ENCODE assay signal across 8 cellular contexts in the genomic region with DNA sequence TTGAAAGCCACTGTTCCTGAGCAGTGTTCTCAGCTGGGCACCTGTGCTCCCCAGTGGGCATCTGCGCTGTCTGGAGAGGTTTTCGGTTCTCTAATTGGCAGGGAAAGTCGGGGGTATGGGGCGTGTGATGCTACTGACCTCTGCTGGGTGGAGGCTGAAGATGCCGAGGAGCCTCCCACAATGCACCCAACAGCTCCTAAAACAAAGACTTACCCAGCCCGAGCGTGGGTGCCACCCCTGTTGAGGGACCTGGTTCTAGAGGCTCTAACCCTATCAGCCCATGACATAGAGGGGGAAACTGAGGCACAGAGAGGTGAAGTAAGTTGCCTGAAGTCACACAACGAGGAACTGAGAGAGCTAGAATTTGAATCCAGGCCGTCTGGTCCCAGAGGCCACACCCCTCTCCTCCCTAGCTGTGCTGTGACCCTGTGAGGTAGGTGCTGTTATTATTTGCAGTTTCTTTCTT. TPM values are rescaled to one million over a fixed set of nuclear protein-coding genes. Genes with fewer than 3 reads are reported as not detected.
DNase-seq lines count a peak whose midpoint lies in the region; ATAC-seq and TF ChIP-seq lines count a peak whose summit lies in the region.

No MANE protein-coding gene starts in this region.

- H3K4me3 ChIP-seq in effector memory CD4-positive, alpha-beta T cell (ENCODE audit: insufficient read depth, low read depth, low read length, poor library complexity, severe bottlenecking) = no peak overlapping the region
- H3K4me3 ChIP-seq in neural cell (ENCODE audit: low read length) = no peak overlapping the region

- DNase-seq in CD1c-positive myeloid dendritic cell (ENCODE audit: extremely low spot score) = peak; percentile 82
- peak; percentile 68 for DNase-seq in NCI-H2171 (lab: John Stamatoyannopoulos, UW)
- peak; percentile 26 to 38 (median 27) for DNase-seq in effector memory CD4-positive, alpha-beta T cell

- no peaks in the 10 kb centered on the region for H3F3A ChIP-seq in neural cell (ENCODE audit: insufficient read depth, low read length, poor library complexity, severe bottlenecking)

- no peak for TF ChIP-seq EP300 in neural cell (conservative IDR thresholded peaks at IDR 0.05; ENCODE audit: poor library complexity, severe bottlenecking)

- no peak overlapping the region for H2AFZ ChIP-seq in neural cell (ENCODE audit: low read depth, low read length)

- no peaks in the 10 kb centered on the region for H3K36me3 ChIP-seq in effector memory CD4-positive, alpha-beta T cell (ENCODE audit: control insufficient read depth, insufficient read depth, low read length)
- no peaks in the 10 kb centered on the region for H3K36me3 ChIP-seq in neural cell (ENCODE audit: insufficient read depth, low read length)

- TF ChIP-seq CTCF in VCaP (conservative IDR thresholded peaks at IDR 0.05) = peak; percentile 66
- TF ChIP-seq CTCF in neural cell (IDR thresholded peaks at IDR 0.05; ENCODE audit: poor library complexity, severe bottlenecking) = peak; percentile 54

- H3K9me3 ChIP-seq in effector memory CD4-positive, alpha-beta T cell (ENCODE audit: control insufficient read depth, low read length) = no peaks in the 10 kb centered on the region
- H3K9me3 ChIP-seq in neural cell (ENCODE audit: low read length) = no peaks in the 10 kb centered on the region

- H3K27ac ChIP-seq in VCaP = no peak overlapping the region
- H3K27ac ChIP-seq in effector memory CD4-positive, alpha-beta T cell (ENCODE audit: insufficient read depth, low read length, poor library complexity, severe bottlenecking) = no peak overlapping the region
- H3K27ac ChIP-seq in neural cell (ENCODE audit: low read length) = no peak overlapping the region

- no peaks in the 10 kb centered on the region for H4K20me1 ChIP-seq in neural cell (ENCODE audit: insufficient read depth)

- H3K4me1 ChIP-seq in effector memory CD4-positive, alpha-beta T cell (ENCODE audit: control insufficient read depth, insufficient read depth, low read length, poor library complexity, severe bottlenecking) = peaks cover 5% of the 10 kb centered on the region

- H3K9me2 ChIP-seq in neural cell (ENCODE audit: insufficient read depth, low read length) = no peaks in the 10 kb centered on the region

- no peaks in the 10 kb centered on the region for H3K27me3 ChIP-seq in effector memory CD4-positive, alpha-beta T cell (replicated peaks; ENCODE audit: control insufficient read depth, insufficient read depth, low read length, poor library complexity, severe bottlenecking)
- H3K27me3 ChIP-seq in neural cell (ENCODE audit: insufficient read depth, low read depth, low read length) = no peaks in the 10 kb centered on the region

- H3K4me2 ChIP-seq in neural cell (ENCODE audit: low read length) = no peak overlapping the region

- no peak overlapping the region for H3K9ac ChIP-seq in neural cell (ENCODE audit: low read length)

- ATAC-seq in GM21528 (IDR thresholded peaks at IDR 0.05; ENCODE audit: low FRiP score, unreplicated experiment) = peak; percentile 46
- no peak for ATAC-seq in HG03280 (IDR thresholded peaks at IDR 0.05; ENCODE audit: unreplicated experiment)
- no peak for ATAC-seq in HG03520 (IDR thresholded peaks at IDR 0.05; ENCODE audit: unreplicated experiment)

- peak; percentile 44 for TF ChIP-seq RAD21 in neural cell (conservative IDR thresholded peaks at IDR 0.05)

- no peaks in the 10 kb centered on the region for H3K79me2 ChIP-seq in neural cell (replicated peaks; ENCODE audit: insufficient read depth, low read length)

TF ChIP-seq in neural cell, 6 proteins besides CTCF, POLR2A, EP300 and RAD21:
- no peak for TF ChIP-seq MXI1 (conservative IDR thresholded peaks at IDR 0.05; ENCODE audit: poor library complexity, severe bottlenecking)
- TF ChIP-seq, protein P1, sequence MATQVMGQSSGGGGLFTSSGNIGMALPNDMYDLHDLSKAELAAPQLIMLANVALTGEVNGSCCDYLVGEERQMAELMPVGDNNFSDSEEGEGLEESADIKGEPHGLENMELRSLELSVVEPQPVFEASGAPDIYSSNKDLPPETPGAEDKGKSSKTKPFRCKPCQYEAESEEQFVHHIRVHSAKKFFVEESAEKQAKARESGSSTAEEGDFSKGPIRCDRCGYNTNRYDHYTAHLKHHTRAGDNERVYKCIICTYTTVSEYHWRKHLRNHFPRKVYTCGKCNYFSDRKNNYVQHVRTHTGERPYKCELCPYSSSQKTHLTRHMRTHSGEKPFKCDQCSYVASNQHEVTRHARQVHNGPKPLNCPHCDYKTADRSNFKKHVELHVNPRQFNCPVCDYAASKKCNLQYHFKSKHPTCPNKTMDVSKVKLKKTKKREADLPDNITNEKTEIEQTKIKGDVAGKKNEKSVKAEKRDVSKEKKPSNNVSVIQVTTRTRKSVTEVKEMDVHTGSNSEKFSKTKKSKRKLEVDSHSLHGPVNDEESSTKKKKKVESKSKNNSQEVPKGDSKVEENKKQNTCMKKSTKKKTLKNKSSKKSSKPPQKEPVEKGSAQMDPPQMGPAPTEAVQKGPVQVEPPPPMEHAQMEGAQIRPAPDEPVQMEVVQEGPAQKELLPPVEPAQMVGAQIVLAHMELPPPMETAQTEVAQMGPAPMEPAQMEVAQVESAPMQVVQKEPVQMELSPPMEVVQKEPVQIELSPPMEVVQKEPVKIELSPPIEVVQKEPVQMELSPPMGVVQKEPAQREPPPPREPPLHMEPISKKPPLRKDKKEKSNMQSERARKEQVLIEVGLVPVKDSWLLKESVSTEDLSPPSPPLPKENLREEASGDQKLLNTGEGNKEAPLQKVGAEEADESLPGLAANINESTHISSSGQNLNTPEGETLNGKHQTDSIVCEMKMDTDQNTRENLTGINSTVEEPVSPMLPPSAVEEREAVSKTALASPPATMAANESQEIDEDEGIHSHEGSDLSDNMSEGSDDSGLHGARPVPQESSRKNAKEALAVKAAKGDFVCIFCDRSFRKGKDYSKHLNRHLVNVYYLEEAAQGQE (IDR thresholded peaks at IDR 0.05; ENCODE audit: borderline replicate concordance) = no peak
- no peak for TF ChIP-seq EZH2 (IDR thresholded peaks at IDR 0.05; ENCODE audit: borderline replicate concordance, insufficient read depth, low read length, poor library complexity, severe bottlenecking)
- no peak for TF ChIP-seq TAF1 (IDR thresholded peaks at IDR 0.05; ENCODE audit: low read depth)
- peak; percentile 45 for TF ChIP-seq SMC3 (conservative IDR thresholded peaks at IDR 0.05; ENCODE audit: poor library complexity)
- no peak for TF ChIP-seq POLR2AphosphoS5 (IDR thresholded peaks at IDR 0.05)

RNA-seq across cellular contexts. Expression of a gene that starts 2.3 kb away (rescaled TPM):
- not detected in 2 replicates for polyA plus RNA-seq in neural cell
- polyA minus RNA-seq in neural cell = not detected in 2 replicates

RNA-seq across cellular contexts. Expression of a gene that starts 6.0 kb away (rescaled TPM):
- 0.73 and 1.2 TPM in 2 replicates for polyA plus RNA-seq in neural cell
- 6.1 TPM in 1 of 2 replicates, not detected in the other for polyA minus RNA-seq in neural cell

RNA-seq across cellular contexts. Expression of a gene that starts 10.1 kb away (rescaled TPM):
- 2,102 and 2,180 TPM in 2 replicates for polyA plus RNA-seq in neural cell
- polyA minus RNA-seq in neural cell = 717 and 772 TPM in 2 replicates

RNA-seq across cellular contexts. Expression of a gene that starts 10.5 kb away (rescaled TPM):
- 22.6 and 32.6 TPM in 2 replicates for polyA plus RNA-seq in neural cell
- polyA minus RNA-seq in neural cell = 28.5 and 31.7 TPM in 2 replicates

RNA-seq across cellular contexts. Expression of a gene that starts 28.3 kb away (rescaled TPM):
- polyA plus RNA-seq in neural cell = 1.0 and 3.6 TPM in 2 replicates
- 5.4 TPM in 2 replicates for polyA minus RNA-seq in neural cell

Comparison
In these comparisons a context has a peak if more than half of its experiments do, and no peak if none do; other contexts are left out.
1. DNase-seq: peak in every context shown above with its lines; median percentile 82 in CD1c-positive myeloid dendritic cell; 68 in NCI-H2171; 27 in effector memory CD4-positive, alpha-beta T cell.